In the genomic region with DNA sequence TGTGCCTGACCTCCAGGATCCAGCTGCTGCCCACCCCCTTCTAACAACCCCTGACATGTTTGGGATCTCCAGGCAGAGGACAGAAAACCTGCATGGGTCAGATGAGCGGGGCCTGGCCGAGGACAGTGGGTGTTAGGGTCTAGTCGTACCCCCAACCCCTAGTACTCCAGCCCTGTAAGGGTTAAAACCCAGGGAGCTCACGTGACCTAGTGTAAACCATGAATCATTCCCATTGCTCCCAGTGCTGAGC, we compare ENCODE assay signal across 8 cellular contexts.
A peak's percentile ranks its signal among the peaks of the same experiment; 100 is the strongest.
DNase-seq lines count a peak whose midpoint lies in the region; ATAC-seq and TF ChIP-seq lines count a peak whose summit lies in the region.

No MANE protein-coding gene starts in this region.

- WGBS in heart right ventricle, 2 donors: 34 to 42% methylated on average over 4 of the region's 4 CpGs
- no CpG with 5 or more reads among the region's 4 CpGs for WGBS in mesendoderm (ENCODE audit: extremely low coverage, insufficient coverage, low lambda C conversion rate)

- in situ Hi-C loops in KBM-7 (cut with MboI; ENCODE audit: low pct_unique_long_range_greater_than_20kb, low sequenced_read_pairs): no loop called here

- no peak overlapping the region for H2BK15ac ChIP-seq in mesendoderm (replicated peaks; ENCODE audit: low read depth)

- no peak overlapping the region for H3K18ac ChIP-seq in mesendoderm (ENCODE audit: low read length)

- H3K4me1 ChIP-seq in heart right ventricle (peaks cover 7 to 56% (median 31%) of the 10 kb centered on the region in 9 donors), breast epithelium (peaks cover 0 to 9% of the 10 kb centered on the region in 2 donors), mesendoderm (ENCODE audit: control insufficient read depth, low read depth, low read length) (peaks cover 3% of the 10 kb centered on the region), upper lobe of right lung (peaks cover 18% of the 10 kb centered on the region)

- H3K23ac ChIP-seq in mesendoderm (ENCODE audit: low read length): no peak overlapping the region

- H3K4me3 ChIP-seq in heart right ventricle (peak overlapping the region in 8 of 10 donors; percentile 53 to 77 (median 64)), breast epithelium (peak overlapping the region; percentile 40 to 71 (median 68)), mesendoderm (ENCODE audit: low read length) (no peak overlapping the region), upper lobe of right lung (peak overlapping the region; percentile 59)

- H3K27ac ChIP-seq in heart right ventricle (peak overlapping the region in 7 of 10 donors; percentile 25 to 77 (median 72)), breast epithelium (peak overlapping the region; percentile 94 to 95), mesendoderm (ENCODE audit: low read depth, low read length) (peak overlapping the region; percentile 49), upper lobe of right lung (peak overlapping the region; percentile 88)

- H3K4ac ChIP-seq in mesendoderm (ENCODE audit: low read depth, low read length): no peak overlapping the region

- H3K56ac ChIP-seq in mesendoderm (ENCODE audit: low read length): no peak overlapping the region

- peaks cover 0 to 18% (median 0%) of the 10 kb centered on the region in 7 donors for H3K27me3 ChIP-seq in heart right ventricle
- no peaks in the 10 kb centered on the region for H3K27me3 ChIP-seq in breast epithelium
- H3K27me3 ChIP-seq in mesendoderm (ENCODE audit: insufficient read depth, low read length, poor library complexity): no peaks in the 10 kb centered on the region
- H3K27me3 ChIP-seq in upper lobe of right lung: no peaks in the 10 kb centered on the region

- no peak overlapping the region for H4K5ac ChIP-seq in mesendoderm (ENCODE audit: low read length)

- intact Hi-C loops in heart right ventricle (cut with DNase I): loop anchor here (1.0 to 10.0 kb wide), 5 partner anchors 42 to 64 kb away; no protein-coding TSS in a partner anchor
- intact Hi-C loops in left cardiac atrium (cut with DNase I): loop anchor here in 1 of 2 donors (2.0 kb wide), 1 partner anchor 62 kb away; no protein-coding TSS in a partner anchor
- intact Hi-C loops in breast epithelium (cut with DNase I; ENCODE audit: low total_unique reads): loop anchor here (10.0 kb wide), 1 partner anchor 54 kb away; no protein-coding TSS in a partner anchor
- intact Hi-C loops in upper lobe of right lung (cut with DNase I): no loop called here

- ATAC-seq in heart right ventricle: peak in 1 of 8 donors; percentile 11
- no peak for ATAC-seq in left cardiac atrium
- no peak for ATAC-seq in upper lobe of right lung

- no peak for TF ChIP-seq POLR2A in breast epithelium (IDR thresholded peaks at IDR 0.05)

- H2AK5ac ChIP-seq in mesendoderm (ENCODE audit: low read length): no peak overlapping the region

- no peak overlapping the region for H3K9ac ChIP-seq in mesendoderm (ENCODE audit: low read length)

- H2BK5ac ChIP-seq in mesendoderm (ENCODE audit: low read length): no peak overlapping the region

- DNase-seq in heart right ventricle: no peak
- DNase-seq in left cardiac atrium: no peak
- no peak for DNase-seq in breast epithelium (ENCODE audit: low spot score in 2 of 2)
- no peak for DNase-seq in mesendoderm
- no peak for DNase-seq in upper lobe of right lung
- no peak for DNase-seq in stimulated activated CD4-positive, alpha-beta T cell treated with anti-CD3 and anti-CD28 coated beads, Interleukin-2, amount 100 ng/mL, for 48 hours
- no peak for DNase-seq in occipital lobe (lab: John Stamatoyannopoulos, UW)
- DNase-seq in KBM-7: no peak

- peak overlapping the region; percentile 85 for H3K4me2 ChIP-seq in mesendoderm (ENCODE audit: low read length)

- no peak overlapping the region for H4K8ac ChIP-seq in mesendoderm (ENCODE audit: low read depth, low read length)

- TF ChIP-seq CTCF in heart right ventricle (IDR thresholded peaks at IDR 0.05) (no peak), breast epithelium (IDR thresholded peaks at IDR 0.05) (no peak), upper lobe of right lung (IDR thresholded peaks at IDR 0.05) (no peak)

- H3K9me3 ChIP-seq in heart right ventricle (peaks cover 0 to 7% (median 0%) of the 10 kb centered on the region in 11 donors), breast epithelium (no peaks in the 10 kb centered on the region), upper lobe of right lung (no peaks in the 10 kb centered on the region)

- no peaks in the 10 kb centered on the region for H3K79me2 ChIP-seq in mesendoderm (ENCODE audit: control insufficient read depth, insufficient read depth, low read length)

- no peak overlapping the region for H2BK120ac ChIP-seq in mesendoderm (ENCODE audit: low read depth, low read length)

- peaks cover 5% of the 10 kb centered on the region for H3K79me1 ChIP-seq in mesendoderm (ENCODE audit: low read length)

- H3K36me3 ChIP-seq in heart right ventricle (no peaks in the 10 kb centered on the region), breast epithelium (no peaks in the 10 kb centered on the region), mesendoderm (ENCODE audit: control insufficient read depth, insufficient read depth, low read length) (no peaks in the 10 kb centered on the region), upper lobe of right lung (no peaks in the 10 kb centered on the region)
